Comparison of ENCODE assay signal across 17 cellular contexts in genomic region chr12:112164326-112164660, GRCh38. TPM values are rescaled to one million over a fixed set of nuclear protein-coding genes. Genes with fewer than 3 reads are reported as not detected.
DNase-seq lines count a peak whose midpoint lies in the region; ATAC-seq and TF ChIP-seq lines count a peak whose summit lies in the region.
"Had no signal": no experiment of that assay in that cellular context is flagged by ENCODE, and none has a peak within 500 bp of the region (broad histone marks: within the 10 kb centered on the region; RNA-seq: fewer than 3 reads in every experiment).

No MANE protein-coding gene starts in this region.

- 91 to 92% methylated on average over 12 of the region's 12 CpGs for WGBS in aorta, 2 donors
- WGBS in mesenchymal stem cell: 93% methylated on average over 12 of the region's 12 CpGs

- H3K23ac ChIP-seq in mesenchymal stem cell (ENCODE audit: low read length in 2 of 2): no peak overlapping the region

- H3K4me1 ChIP-seq in aorta (ENCODE audit: control insufficient read depth in 1 of 2, insufficient read depth in 2 of 2, low read length in 2 of 2) (no peaks in the 10 kb centered on the region), mesenchymal stem cell (ENCODE audit: control insufficient read depth, insufficient read depth, low read depth, low read length) (no peaks in the 10 kb centered on the region)

- H2BK120ac ChIP-seq in mesenchymal stem cell (ENCODE audit: low read depth, low read length): no peak overlapping the region

- no peaks in the 10 kb centered on the region for H3K27me3 Mint-ChIP-seq in WTC11 (ENCODE audit: low read depth)
- H3K27me3 Mint-ChIP-seq: CD4-positive, alpha-beta memory T cell had no signal

- H3K4me2 ChIP-seq in mesenchymal stem cell (ENCODE audit: low read length, poor library complexity, severe bottlenecking): no peak overlapping the region
- H3K4me2 ChIP-seq: BLaER1 had no signal

- no peak overlapping the region for H3K4ac ChIP-seq in mesenchymal stem cell (ENCODE audit: low read depth in 1 of 2, low read length in 2 of 2)

- CTCF ChIA-PET in WTC11 (lab: Charles Lee): interaction anchor here (1.8 kb wide), 1 partner anchor 34 kb away, joined by 4 read pairs; no protein-coding TSS in a partner anchor

- H3K27me3 ChIP-seq in aorta (ENCODE audit: control insufficient read depth in 1 of 2, insufficient read depth in 2 of 2, low read length in 1 of 2): no peaks in the 10 kb centered on the region
- no peaks in the 10 kb centered on the region for H3K27me3 ChIP-seq in mesenchymal stem cell (ENCODE audit: control insufficient read depth in 1 of 2, insufficient read depth in 1 of 2, low read length in 2 of 2)
- H3K27me3 ChIP-seq: BLaER1 had no signal

- no peak overlapping the region for H2AK5ac ChIP-seq in mesenchymal stem cell (ENCODE audit: low read length, severe bottlenecking)

- no peak overlapping the region for H3K4me3 Mint-ChIP-seq in WTC11
- H3K4me3 Mint-ChIP-seq: CD14-positive monocyte; CD4-positive, alpha-beta memory T cell had no signal

- no peak overlapping the region for H2BK12ac ChIP-seq in mesenchymal stem cell (ENCODE audit: low read length in 2 of 2)

- no peak overlapping the region for H3K27ac Mint-ChIP-seq in WTC11
- H3K27ac Mint-ChIP-seq: CD14-positive monocyte had no signal

- H3K9ac ChIP-seq in mesenchymal stem cell (ENCODE audit: low read length): no peak overlapping the region
- H3K9ac ChIP-seq: BLaER1 had no signal

- H2BK15ac ChIP-seq in mesenchymal stem cell (ENCODE audit: low read depth, poor library complexity, severe bottlenecking): no peak overlapping the region

- no peak overlapping the region for H2BK5ac ChIP-seq in mesenchymal stem cell (ENCODE audit: low read depth, low read length, poor library complexity, severe bottlenecking)

- intact Hi-C loops in Right ventricle myocardium superior (cut with DNase I) (no loop called here), left ventricle myocardium superior (cut with micrococcal nuclease) (no loop called here), sciatic nerve (cut with DNase I) (no loop called here), aorta (cut with DNase I) (no loop called here)

- ATAC-seq in Right ventricle myocardium superior (ENCODE audit: poor library complexity) (no peak), left ventricle myocardium superior (no peak), WTC11 (peak; percentile 55), sciatic nerve (no peak), aorta (ENCODE audit: low FRiP score) (no peak)
- ATAC-seq: HCT116, HepG2 had no signal

- peaks cover 4 to 8% of the 10 kb centered on the region in 2 donors for H3K36me3 ChIP-seq in aorta (ENCODE audit: control insufficient read depth in 1 of 2, insufficient read depth in 2 of 2, low read length in 1 of 2)
- peaks cover 42 to 80% of the 10 kb centered on the region in 2 experiments for H3K36me3 ChIP-seq in mesenchymal stem cell (ENCODE audit: control insufficient read depth in 1 of 2, insufficient read depth in 2 of 2, low read depth in 1 of 2, low read length in 2 of 2)

- DNase-seq in Right ventricle myocardium superior (peak; percentile 22), left ventricle myocardium superior (no peak), WTC11 (ENCODE audit: low spot score) (no peak), sciatic nerve (ENCODE audit: low spot score) (peak; percentile 35), aorta (peak; percentile 17 to 56), mesenchymal stem cell (no peak), dedifferentiated amniotic fluid mesenchymal stem cell (ENCODE audit: extremely low spot score) (no peak)
- no peak for DNase-seq in stimulated activated CD4-positive, alpha-beta T cell treated with anti-CD3 and anti-CD28 coated beads, Interleukin-4, amount 100 ng/mL, for 1 hour
- DNase-seq: 8988T; CD4-positive, alpha-beta memory T cell; DMS79 treated with DMSO at 0.1 percent for 48 hours; GF-D8; GOT3 had no signal

- POLR2A ChIA-PET in WTC11 (lab: Charles Lee): no interaction called here

- peaks cover 20% of the 10 kb centered on the region for H3K36me3 Mint-ChIP-seq in WTC11

- H4K8ac ChIP-seq in mesenchymal stem cell (ENCODE audit: low read length): no peak overlapping the region

- H3K9me3 Mint-ChIP-seq in WTC11: no peaks in the 10 kb centered on the region

- no peaks in the 10 kb centered on the region for H3K79me1 ChIP-seq in mesenchymal stem cell (replicated peaks; ENCODE audit: low read length, poor library complexity, severe bottlenecking)

- no peak overlapping the region for H4K91ac ChIP-seq in mesenchymal stem cell (ENCODE audit: low read length)

- H2AFZ ChIP-seq in mesenchymal stem cell (ENCODE audit: low read depth, low read length): no peak overlapping the region

- H3K27ac ChIP-seq in aorta (ENCODE audit: low read depth in 1 of 2, low read length in 2 of 2): no peak overlapping the region
- H3K27ac ChIP-seq in mesenchymal stem cell (ENCODE audit: low read length, poor library complexity, severe bottlenecking): no peak overlapping the region
- H3K27ac ChIP-seq: BLaER1 had no signal

- H3K4me3 ChIP-seq in aorta (ENCODE audit: low read length in 2 of 2): no peak overlapping the region
- H3K4me3 ChIP-seq in mesenchymal stem cell (ENCODE audit: insufficient read depth in 1 of 2, low read depth in 1 of 2, low read length in 2 of 2): no peak overlapping the region
- H3K4me3 ChIP-seq: BLaER1 had no signal

- H3K9me3 ChIP-seq in aorta (ENCODE audit: control insufficient read depth, low read length) (no peaks in the 10 kb centered on the region), mesenchymal stem cell (ENCODE audit: control insufficient read depth, low read length) (peaks cover 2% of the 10 kb centered on the region)

- no peak overlapping the region for H3K18ac ChIP-seq in mesenchymal stem cell (ENCODE audit: low read depth in 1 of 2, low read length in 2 of 2)

- H3K4me1 Mint-ChIP-seq in WTC11: no peaks in the 10 kb centered on the region
- H3K4me1 Mint-ChIP-seq: CD14-positive monocyte had no signal

- no peak for TF ChIP-seq CTCF in WTC11 (IDR thresholded peaks at IDR 0.05)

- H3K14ac ChIP-seq in mesenchymal stem cell (ENCODE audit: low read length in 2 of 2): no peak overlapping the region

TF ChIP-seq in WTC11, 78 proteins besides CTCF, POLR2A, EP300 and RAD21 (continues in another document):
- TF ChIP-seq ZNF671 (CRISPR knock-in tag; IDR thresholded peaks at IDR 0.05) (no peak), ZBTB21 (CRISPR knock-in tag; IDR thresholded peaks at IDR 0.05; ENCODE audit: borderline replicate concordance) (no peak), USF2 (CRISPR knock-in tag; IDR thresholded peaks at IDR 0.05) (peak; percentile 48; the same call in 1 of the 2 replicates), TCF7 (CRISPR knock-in tag; IDR thresholded peaks at IDR 0.05; ENCODE audit: low read depth) (no peak), JUN (CRISPR knock-in tag; IDR thresholded peaks at IDR 0.05) (no peak), PRDM15 (CRISPR knock-in tag; IDR thresholded peaks at IDR 0.05) (no peak), ZNF138 (CRISPR knock-in tag; conservative IDR thresholded peaks at IDR 0.05) (no peak)

RNA-seq across cellular contexts. Expression of gene TRAFD1, which starts 38.9 kb away (rescaled TPM):
- total RNA-seq in Right ventricle myocardium superior (17.4 TPM), left ventricle myocardium superior (18.7 TPM), WTC11 (2021) (24.8 to 25.8 TPM (median 25.1 TPM) in 3 replicates), sciatic nerve (26.5 TPM), aorta (10 to 100 TPM; 21.2 to 35.5 TPM)
- 10 to 100 TPM in 1 of 2 donors, 1 to 10 TPM in 1; 8.9 to 26.0 TPM for polyA plus RNA-seq in aorta
- polyA plus RNA-seq in mesenchymal stem cell (2013, experiment 1 of 2): 26.0 TPM
- 24.7 TPM for polyA plus RNA-seq in mesenchymal stem cell (2013, experiment 2 of 2)

RNA-seq across cellular contexts. Expression of gene NAA25, which starts 55.7 kb away (rescaled TPM):
- total RNA-seq in Right ventricle myocardium superior (14.7 TPM), left ventricle myocardium superior (17.8 TPM), WTC11 (2021) (41.6 to 47.5 TPM (median 44.7 TPM) in 3 replicates), sciatic nerve (43.6 TPM), aorta (10 to 100 TPM; 23.4 to 27.5 TPM)
- 1 to 10 TPM; 2.1 to 5.1 TPM for polyA plus RNA-seq in aorta
- 14.3 TPM for polyA plus RNA-seq in mesenchymal stem cell (2013, experiment 1 of 2)
- polyA plus RNA-seq in mesenchymal stem cell (2013, experiment 2 of 2): 18.4 TPM

Comparison
In these comparisons a context has a peak if more than half of its experiments do, and no peak if none do; other contexts are left out.
1. DNase-seq: peak in Right ventricle myocardium superior (single experiment), sciatic nerve (single experiment) and aorta (2 of 2); none in left ventricle myocardium superior (single experiment), WTC11 (single experiment), stimulated activated CD4-positive, alpha-beta T cell treated with anti-CD3 and anti-CD28 coated beads, Interleukin-4, amount 100 ng/mL, for 1 hour (single experiment), mesenchymal stem cell (single experiment) and dedifferentiated amniotic fluid mesenchymal stem cell (single experiment).